Comparison of ENCODE assay signal across 10 cellular contexts in genomic region chr19:5953034-5953589, GRCh38. TPM values are rescaled to one million over a fixed set of nuclear protein-coding genes. Genes with fewer than 3 reads are reported as not detected.
DNase-seq lines count a peak whose midpoint lies in the region; ATAC-seq and TF ChIP-seq lines count a peak whose summit lies in the region.
"Had no signal": no experiment of that assay in that cellular context is flagged by ENCODE, and none has a peak within 500 bp of the region (broad histone marks: within the 10 kb centered on the region; RNA-seq: fewer than 3 reads in every experiment).

No MANE protein-coding gene starts in this region.

- no peak for ATAC-seq in HG02798 (IDR thresholded peaks at IDR 0.05; ENCODE audit: poor library complexity, unreplicated experiment)
- ATAC-seq: HCT116 had no signal

- H3K36me3 Mint-ChIP-seq in endothelial cell (ENCODE audit: low read depth, unreplicated experiment), result peaks cover 9% of the 10 kb centered on the region

- peaks cover 70% of the 10 kb centered on the region for H3K4me1 ChIP-seq in rectal smooth muscle tissue (ENCODE audit: control insufficient read depth, insufficient read depth, low read length)

- H3K36me3 ChIP-seq in rectal smooth muscle tissue (ENCODE audit: control insufficient read depth, insufficient read depth, low read length), result no peaks in the 10 kb centered on the region

- DNase-seq in GF-D8 (lab: John Stamatoyannopoulos, UW), result peak; percentile 4
- peak; percentile 6 for DNase-seq in OCI-M1 (lab: John Stamatoyannopoulos, UW)
- DNase-seq in endothelial cell (ENCODE audit: low spot score), result no peak
- DNase-seq in H4 (ENCODE audit: low spot score), result no peak
- DNase-seq in medulla oblongata (ENCODE audit: extremely low spot score), result no peak
- DNase-seq in stimulated activated CD4-positive, alpha-beta T cell treated with anti-CD3 and anti-CD28 coated beads, Interleukin-2, amount 100 ng/mL, for 48 hours, result no peak
- DNase-seq: NCI-H1436 treated with DMSO at 0.1 percent for 48 hours had no signal

- H3K4me3 Mint-ChIP-seq in endothelial cell (ENCODE audit: unreplicated experiment), result peak overlapping the region; percentile 25

- no peaks in the 10 kb centered on the region for H3K27me3 ChIP-seq in rectal smooth muscle tissue (ENCODE audit: control insufficient read depth, insufficient read depth, low read length)

- peak overlapping the region; percentile 85 for H3K27ac ChIP-seq in rectal smooth muscle tissue (ENCODE audit: low read depth, low read length)

- peaks cover 7% of the 10 kb centered on the region for H3K27me3 Mint-ChIP-seq in endothelial cell (ENCODE audit: unreplicated experiment)

- H3K4me3 ChIP-seq in rectal smooth muscle tissue (ENCODE audit: low read length), result no peak overlapping the region

- H3K9me3 Mint-ChIP-seq in endothelial cell (ENCODE audit: unreplicated experiment), result no peaks in the 10 kb centered on the region

- H3K4me1 Mint-ChIP-seq in endothelial cell (ENCODE audit: unreplicated experiment), result peaks cover 64% of the 10 kb centered on the region

- no peak for TF ChIP-seq CTCF in endothelial cell (IDR thresholded peaks at IDR 0.05; ENCODE audit: unreplicated experiment)

- peak overlapping the region; percentile 48 for H3K27ac Mint-ChIP-seq in endothelial cell (ENCODE audit: unreplicated experiment)

- H3K9ac ChIP-seq in rectal smooth muscle tissue (ENCODE audit: low read length), result no peak overlapping the region

RNA-seq across cellular contexts. Expression of gene RANBP3, which starts 24.8 kb away (rescaled TPM):
- total RNA-seq in endothelial cell (ENCODE audit: unreplicated experiment), result 69.5 TPM
- total RNA-seq in H4 (2014; rRNA removed; shearing (Covaris generic)), result 54.2 and 70.6 TPM in 2 replicates

RNA-seq across cellular contexts. Expression of gene CAPS, which starts 39.1 kb away (rescaled TPM):
- 9.3 TPM for total RNA-seq in endothelial cell (ENCODE audit: unreplicated experiment)
- total RNA-seq in H4 (2014; rRNA removed; shearing (Covaris generic)), result 0.08 and 0.66 TPM in 2 replicates

RNA-seq across cellular contexts. Expression of gene VMAC, which starts 48.4 kb away (rescaled TPM):
- 8.9 TPM for total RNA-seq in endothelial cell (ENCODE audit: unreplicated experiment)
- 1.0 and 3.1 TPM in 2 replicates for total RNA-seq in H4 (2014; rRNA removed; shearing (Covaris generic))

RNA-seq across cellular contexts. Expression of gene NDUFA11, which starts 49.5 kb away (rescaled TPM):
- total RNA-seq in endothelial cell (ENCODE audit: unreplicated experiment), result 211 TPM
- 281 and 301 TPM in 2 replicates for total RNA-seq in H4 (2014; rRNA removed; shearing (Covaris generic))

Comparison
In these comparisons a context has a peak if more than half of its experiments do, and no peak if none do; other contexts are left out.
1. DNase-seq: peak in GF-D8 (single experiment) and OCI-M1 (single experiment); none in endothelial cell (single experiment), H4 (single experiment), medulla oblongata (single experiment) and stimulated activated CD4-positive, alpha-beta T cell treated with anti-CD3 and anti-CD28 coated beads, Interleukin-2, amount 100 ng/mL, for 48 hours (0 of 2).